In genomic region chr7:141737836-141738591, GRCh38 we compare ENCODE assay signal across 8 cellular contexts. TPM values are rescaled to one million over a fixed set of nuclear protein-coding genes. Genes with fewer than 3 reads are reported as not detected.
DNase-seq lines count a peak whose midpoint lies in the region; ATAC-seq, FAIRE-seq and TF ChIP-seq lines count a peak whose summit lies in the region.

Gene SSBP1, plus strand, starts transcription at chr7:141738358. Its CDS starts 809 bp downstream, at chr7:141739167.

- peak; percentile 89 for ATAC-seq in GM18868 (IDR thresholded peaks at IDR 0.05; ENCODE audit: unreplicated experiment)
- ATAC-seq in HG03135 (IDR thresholded peaks at IDR 0.05; ENCODE audit: unreplicated experiment): peak; percentile 91

- H3K4me3 ChIP-seq in AG04449 (ENCODE audit: low read depth, low read length) (peak within 1 kb of the TSS; percentile 99), WERI-Rb-1 (ENCODE audit: low read depth, low read length) (peak within 1 kb of the TSS; percentile 86), bronchial epithelial cell (ENCODE audit: low read depth, low read length) (peak within 1 kb of the TSS; percentile 80)

- CTCF ChIA-PET in AG04449 (lab: Yijun Ruan, JAX): interaction anchor here (0.6 to 5.3 kb wide), 25 partner anchors 9 to 723 kb away, joined by 3 to 43 read pairs (median 6); partner anchors contain the start of genes DENND11, MRPS33 and WEE2

- H3K27me3 ChIP-seq in WERI-Rb-1 (ENCODE audit: insufficient read depth, low read depth, severe bottlenecking) (no peaks in the 10 kb centered on the region), bronchial epithelial cell (ENCODE audit: control insufficient read depth, insufficient read depth, low read length) (no peaks in the 10 kb centered on the region)

- FAIRE-seq in bronchial epithelial cell (lab: Jason Lieb, UNC): peak; percentile 62

- no peaks in the 10 kb centered on the region for H3K9me3 ChIP-seq in WERI-Rb-1 (ENCODE audit: severe bottlenecking)

- peak; percentile 73 for TF ChIP-seq CTCF in AG04449 (IDR thresholded peaks at IDR 0.05; ENCODE audit: insufficient read depth, low read length, missing control alignments)
- TF ChIP-seq CTCF in WERI-Rb-1 (IDR thresholded peaks at IDR 0.05; ENCODE audit: low read depth, low read length): peak; percentile 63
- TF ChIP-seq CTCF in bronchial epithelial cell (IDR thresholded peaks at IDR 0.05; ENCODE audit: insufficient read depth, low read length, severe bottlenecking): peak; percentile 67

- DNase-seq in AG04449 (ENCODE audit: low read depth, low spot score) (peak; percentile 86), NCI-H2196 treated with DMSO at 0.1 percent for 48 hours (lab: John Stamatoyannopoulos, UW; ENCODE audit: unreplicated experiment) (peak; percentile 95), WERI-Rb-1 (peak; percentile 90), bronchial epithelial cell (ENCODE audit: low read depth) (peak; percentile 88), iPS-NIHi7 (ENCODE audit: extremely low spot score) (peak; percentile 92), smooth muscle cell of the brain vasculature (ENCODE audit: low read depth, low spot score) (peak; percentile 93)

- H3K36me3 ChIP-seq in WERI-Rb-1 (peaks cover 32% of the 10 kb centered on the region), bronchial epithelial cell (ENCODE audit: control insufficient read depth, insufficient read depth, low read length) (peaks cover 10% of the 10 kb centered on the region)

- POLR2A ChIA-PET in AG04449 (lab: Yijun Ruan, JAX): no interaction called here

- peak within 1 kb of the TSS; percentile 84 for H3K27ac ChIP-seq in WERI-Rb-1

RNA-seq across cellular contexts. Expression of gene SSBP1, which starts in this region (rescaled TPM):
- 126 and 162 TPM in 2 replicates for total RNA-seq in bronchial epithelial cell

Comparison
In these comparisons a context has a peak if more than half of its experiments do, and no peak if none do; other contexts are left out.
1. Peak in every context shown above with its lines: DNase-seq, ATAC-seq, H3K4me3 ChIP-seq and H3K27ac ChIP-seq.